ENCODE assay signal across 17 cellular contexts in genomic region chr10:118213456-118213855, GRCh38.
"Had no signal": no experiment of that assay in that cellular context is flagged by ENCODE, and none has a peak within 500 bp of the region (broad histone marks: within the 10 kb centered on the region; RNA-seq: fewer than 3 reads in every experiment).

No MANE protein-coding gene starts in this region.

- ATAC-seq: body of pancreas; heart right ventricle; naive thymus-derived CD8-positive, alpha-beta T cell; stimulated activated naive CD8-positive, alpha-beta T cell treated with anti-CD3 and anti-CD28 coated beads, Interleukin-15, Interleukin-2, amounts not matched to agents 100 U/mL and 50 U/mL, for 24 hours had no signal

- H3K4me1 Mint-ChIP-seq: activated naive CD4-positive, alpha-beta T cell treated with anti-CD3 and anti-CD28 coated beads, Interleukin-2, amount 50 U/mL, for 24 hours; immature natural killer cell; naive thymus-derived CD8-positive, alpha-beta T cell had no signal

- H3K4me3 ChIP-seq: body of pancreas, cardiac muscle cell, heart right ventricle, left ventricle myocardium inferior, ovary, prostate gland, right atrium auricular region had no signal

- DNase-seq: activated gamma-delta T cell treated with Interleukin-2 at 50 U/mL for 16 hours; activated T-cell treated with anti-CD3 and anti-CD28 coated beads, Interleukin-2, amount 50 U/mL, for 1 hour; anterior cingulate cortex; body of pancreas; heart right ventricle; immature natural killer cell; left ventricle myocardium inferior; naive thymus-derived CD8-positive, alpha-beta T cell; ovary; stimulated activated CD4-positive, alpha-beta T cell treated with anti-CD3 and anti-CD28 coated beads, Interleukin-4, amount 100 ng/mL, for 4 hours; stimulated activated naive CD8-positive, alpha-beta T cell treated with anti-CD3 and anti-CD28 coated beads, Interleukin-15, Interleukin-2, amounts not matched to agents 100 U/mL and 50 U/mL, for 24 hours; T-helper 9 cell had no signal

- H3K27ac ChIP-seq: body of pancreas, cardiac muscle cell, heart right ventricle, left ventricle myocardium inferior, neutrophil, ovary, prostate gland, right atrium auricular region had no signal

- H3K36me3 Mint-ChIP-seq: activated naive CD4-positive, alpha-beta T cell treated with anti-CD3 and anti-CD28 coated beads, Interleukin-2, amount 50 U/mL, for 24 hours; immature natural killer cell; naive thymus-derived CD8-positive, alpha-beta T cell had no signal

- H3K36me3 ChIP-seq: cardiac muscle cell, heart right ventricle, left ventricle myocardium inferior, neutrophil, ovary, prostate gland, right atrium auricular region had no signal

- H3K4me1 ChIP-seq: body of pancreas, heart right ventricle, left ventricle myocardium inferior, prostate gland, right atrium auricular region had no signal

- H3K27me3 ChIP-seq: body of pancreas, ovary, right atrium auricular region had no signal

- H3K27ac Mint-ChIP-seq: activated naive CD4-positive, alpha-beta T cell treated with anti-CD3 and anti-CD28 coated beads, Interleukin-2, amount 50 U/mL, for 24 hours; immature natural killer cell; naive thymus-derived CD8-positive, alpha-beta T cell had no signal

- H3K4me3 Mint-ChIP-seq: activated naive CD4-positive, alpha-beta T cell treated with anti-CD3 and anti-CD28 coated beads, Interleukin-2, amount 50 U/mL, for 24 hours; immature natural killer cell; naive thymus-derived CD8-positive, alpha-beta T cell had no signal

- H3K9me3 Mint-ChIP-seq: activated naive CD4-positive, alpha-beta T cell treated with anti-CD3 and anti-CD28 coated beads, Interleukin-2, amount 50 U/mL, for 24 hours; naive thymus-derived CD8-positive, alpha-beta T cell had no signal

- H3K9me3 ChIP-seq: body of pancreas, heart right ventricle, left ventricle myocardium inferior, neutrophil, ovary, prostate gland, right atrium auricular region had no signal
